ENCODE assay signal across 25 cellular contexts in genomic region chr22:48560389-48560751, GRCh38.
"Had no signal": no experiment of that assay in that cellular context is flagged by ENCODE, and none has a peak within 500 bp of the region (broad histone marks: within the 10 kb centered on the region; RNA-seq: fewer than 3 reads in every experiment).

No MANE protein-coding gene starts in this region.

- H3K9me3 ChIP-seq: ovary, psoas muscle, right lobe of liver, sigmoid colon, stomach, thoracic aorta, thyroid gland, tibial nerve, upper lobe of left lung, vagina had no signal

- H3K4me1 ChIP-seq: parathyroid adenoma, psoas muscle, right lobe of liver, sigmoid colon, stomach, thyroid gland, upper lobe of left lung, vagina had no signal

- H3K27ac ChIP-seq: ovary, parathyroid adenoma, psoas muscle, right lobe of liver, sigmoid colon, stomach, thoracic aorta, thyroid gland, upper lobe of left lung, vagina had no signal

- H3K27me3 ChIP-seq: ovary, right lobe of liver, thyroid gland, tibial nerve, upper lobe of left lung, vagina had no signal

- H3K4me3 ChIP-seq: ovary, psoas muscle, right lobe of liver, sigmoid colon, stomach, thoracic aorta, thyroid gland, tibial nerve, upper lobe of left lung, vagina had no signal

- ATAC-seq: naive thymus-derived CD8-positive, alpha-beta T cell; natural killer cell treated with Interleukin-12 subunit alpha and Interleukin-12 subunit beta and Interleukin-15 and Interleukin-18, amount 100 ng/mL, for 72 hours; psoas muscle; right cardiac atrium; right lobe of liver; stimulated activated effector memory CD8-positive, alpha-beta T cell treated with anti-CD3 and anti-CD28 coated beads, Interleukin-12 subunit alpha, Interleukin-12 subunit beta, amount 100 ng/mL, for 72 hours; stimulated activated naive B cell treated with anti-CD40 and anti-IgM and Interleukin-4, amounts not matched to agents 10 μg/mL and 1 μg/mL and 100 μg/mL, for 72 hours had no signal

- DNase-seq: naive thymus-derived CD8-positive, alpha-beta T cell; nephron progenitor cell; occipital lobe; ovary; sigmoid colon; small intestine; stimulated activated CD4-positive, alpha-beta T cell treated with anti-CD3 and anti-CD28 coated beads, Interleukin-15, amount 100 ng/mL, for 24 hours; stimulated activated CD4-positive, alpha-beta T cell treated with anti-CD3 and anti-CD28 coated beads, Interleukin-2, amount 100 ng/mL, for 24 hours; stimulated activated CD4-positive, alpha-beta T cell treated with anti-CD3 and anti-CD28 coated beads, Interleukin-2, amount 100 ng/mL, for 48 hours; stimulated activated CD4-positive, alpha-beta T cell treated with anti-CD3 and anti-CD28 coated beads, Interleukin-4, amount 100 ng/mL, for 24 hours; stimulated activated naive B cell treated with anti-CD40 and anti-IgM and Interleukin-4, amounts not matched to agents 10 μg/mL and 1 μg/mL and 100 μg/mL, for 72 hours; stimulated activated naive CD4-positive, alpha-beta T cell treated with Interleukin-2 at 50 U/mL for 16 hours; stomach; thyroid gland; trophoblast cell had no signal

- H3K79me2 ChIP-seq: parathyroid adenoma had no signal

- H3K36me3 ChIP-seq: ovary, right lobe of liver, sigmoid colon, stomach, thoracic aorta, thyroid gland, tibial nerve, upper lobe of left lung, vagina had no signal

- H2AFZ ChIP-seq: parathyroid adenoma had no signal
